Comparison of ENCODE assay signal across 1 cellular context in genomic region chr14:23442721-23443356, GRCh38.
TF ChIP-seq lines count a peak whose summit lies in the region.

No MANE protein-coding gene starts in this region.

TF ChIP-seq in HEK293T, 16 proteins besides CTCF, POLR2A, EP300 and RAD21 (continued from another document):
- TF ChIP-seq PKNOX1 (IDR thresholded peaks at IDR 0.05) (no peak), ELF4 (IDR thresholded peaks at IDR 0.05) (no peak), LEF1 (IDR thresholded peaks at IDR 0.05; ENCODE audit: borderline replicate concordance) (no peak), NFRKB (IDR thresholded peaks at IDR 0.05) (no peak)
TF ChIP-seq in HEK293T: peak in this region for 0.
